ENCODE assay signal across 1 cellular context in genomic region chr3:172085557-172085895, GRCh38.
TF ChIP-seq lines count a peak whose summit lies in the region.

No MANE protein-coding gene starts in this region.

TF ChIP-seq in GM23338, 12 proteins besides CTCF, POLR2A, EP300 and RAD21:
- TF ChIP-seq CREB1 (CRISPR knock-in tag; IDR thresholded peaks at IDR 0.05; ENCODE audit: low read depth), result no peak
- no peak for TF ChIP-seq NANOG (IDR thresholded peaks at IDR 0.05; ENCODE audit: borderline replicate concordance)
- TF ChIP-seq STAT1 (IDR thresholded peaks at IDR 0.05; ENCODE audit: unreplicated experiment), result no peak
- TF ChIP-seq POLR2AphosphoS5 (IDR thresholded peaks at IDR 0.05; ENCODE audit: low read depth), result no peak
- no peak for TF ChIP-seq EZH2 (IDR thresholded peaks at IDR 0.05; ENCODE audit: low read depth, unreplicated experiment)
- no peak for TF ChIP-seq ZNF331 (CRISPR knock-in tag; IDR thresholded peaks at IDR 0.05; ENCODE audit: low read depth)
- TF ChIP-seq ZNF462 (CRISPR knock-in tag; IDR thresholded peaks at IDR 0.05), result no peak
- TF ChIP-seq REST (IDR thresholded peaks at IDR 0.05; ENCODE audit: unreplicated experiment), result no peak
- TF ChIP-seq, protein P1, sequence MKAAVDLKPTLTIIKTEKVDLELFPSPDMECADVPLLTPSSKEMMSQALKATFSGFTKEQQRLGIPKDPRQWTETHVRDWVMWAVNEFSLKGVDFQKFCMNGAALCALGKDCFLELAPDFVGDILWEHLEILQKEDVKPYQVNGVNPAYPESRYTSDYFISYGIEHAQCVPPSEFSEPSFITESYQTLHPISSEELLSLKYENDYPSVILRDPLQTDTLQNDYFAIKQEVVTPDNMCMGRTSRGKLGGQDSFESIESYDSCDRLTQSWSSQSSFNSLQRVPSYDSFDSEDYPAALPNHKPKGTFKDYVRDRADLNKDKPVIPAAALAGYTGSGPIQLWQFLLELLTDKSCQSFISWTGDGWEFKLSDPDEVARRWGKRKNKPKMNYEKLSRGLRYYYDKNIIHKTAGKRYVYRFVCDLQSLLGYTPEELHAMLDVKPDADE (IDR thresholded peaks at IDR 0.05), result no peak
- no peak for TF ChIP-seq EZH2phosphoT487 (IDR thresholded peaks at IDR 0.05; ENCODE audit: unreplicated experiment)
- TF ChIP-seq JUNB (IDR thresholded peaks at IDR 0.05; ENCODE audit: unreplicated experiment), result no peak
- no peak for TF ChIP-seq ZNF114 (CRISPR knock-in tag; IDR thresholded peaks at IDR 0.05)
